Comparison of ENCODE assay signal across 18 cellular contexts in genomic region chr22:29165336-29166060, GRCh38. TPM values are rescaled to one million over a fixed set of nuclear protein-coding genes. Genes with fewer than 3 reads are reported as not detected.
"Had no signal": no experiment of that assay in that cellular context is flagged by ENCODE, and none has a peak within 500 bp of the region (broad histone marks: within the 10 kb centered on the region; RNA-seq: fewer than 3 reads in every experiment).

No MANE protein-coding gene starts in this region.

- H3K4me3 Mint-ChIP-seq: activated CD4-positive, alpha-beta T cell treated with anti-CD3 and anti-CD28 coated beads, Interleukin-2, amount 10 ng/mL, durations not matched to agents 24 days and 14 days; activated naive CD4-positive, alpha-beta T cell treated with anti-CD3 and anti-CD28 coated beads, Interleukin-2, amount 10 ng/mL, durations not matched to agents 7 days and 5 days; activated naive CD8-positive, alpha-beta T cell treated with anti-CD3 and anti-CD28 coated beads, Interleukin-2, amount 50 U/mL, for 24 hours; activated T-cell treated with anti-CD3 and anti-CD28 coated beads, Interleukin-2, amount 50 U/mL, for 4 hours; brain had no signal

- ATAC-seq: activated naive CD8-positive, alpha-beta T cell treated with anti-CD3 and anti-CD28 coated beads, Interleukin-2, amount 50 U/mL, for 24 hours; activated T-cell treated with anti-CD3 and anti-CD28 coated beads, Interleukin-2, amount 50 U/mL, for 4 hours; mucosa of descending colon; sciatic nerve had no signal

- H3K4me3 ChIP-seq: esophagus squamous epithelium, mucosa of descending colon had no signal

- H3K9me3 ChIP-seq: esophagus squamous epithelium, mucosa of descending colon had no signal

- H3K9ac ChIP-seq: parathyroid adenoma had no signal

- H3K36me3 ChIP-seq: esophagus squamous epithelium had no signal

- H3K27ac Mint-ChIP-seq: activated CD4-positive, alpha-beta T cell treated with anti-CD3 and anti-CD28 coated beads, Interleukin-2, amount 10 ng/mL, durations not matched to agents 24 days and 14 days; activated naive CD4-positive, alpha-beta T cell treated with anti-CD3 and anti-CD28 coated beads, Interleukin-2, amount 10 ng/mL, durations not matched to agents 7 days and 5 days; activated naive CD8-positive, alpha-beta T cell treated with anti-CD3 and anti-CD28 coated beads, Interleukin-2, amount 50 U/mL, for 24 hours; brain had no signal

- H3K36me3 Mint-ChIP-seq: activated naive CD4-positive, alpha-beta T cell treated with anti-CD3 and anti-CD28 coated beads, Interleukin-2, amount 10 ng/mL, durations not matched to agents 7 days and 5 days; brain had no signal

- H3K4me1 Mint-ChIP-seq: brain had no signal

- H3K27me3 ChIP-seq: esophagus squamous epithelium had no signal

- DNase-seq: activated CD4-positive, alpha-beta T cell treated with anti-CD3 and anti-CD28 coated beads, Interleukin-2, amount 10 ng/mL, durations not matched to agents 24 days and 14 days; activated CD8-positive, alpha-beta memory T cell treated with anti-CD3 and anti-CD28 coated beads, Interleukin-2, amount 50 U/mL, for 4 hours; activated naive CD4-positive, alpha-beta T cell treated with anti-CD3 and anti-CD28 coated beads, Interleukin-2, amount 10 ng/mL, durations not matched to agents 7 days and 5 days; activated naive CD8-positive, alpha-beta T cell treated with anti-CD3 and anti-CD28 coated beads, Interleukin-2, amount 50 U/mL, for 24 hours; activated T-cell treated with anti-CD3 and anti-CD28 coated beads, Interleukin-2, amount 50 U/mL, for 4 hours; anterior cingulate cortex; central memory CD4-positive, alpha-beta T cell; effector CD4-positive, alpha-beta T cell; esophagus squamous epithelium; mesenchymal stem cell; naive B cell; stimulated activated naive CD4-positive, alpha-beta T cell; T-helper 1 cell; T1000 had no signal

- H3K27ac ChIP-seq: esophagus squamous epithelium, parathyroid adenoma had no signal

- H3K4me1 ChIP-seq: esophagus squamous epithelium, parathyroid adenoma had no signal

- H3K9me3 Mint-ChIP-seq: activated naive CD4-positive, alpha-beta T cell treated with anti-CD3 and anti-CD28 coated beads, Interleukin-2, amount 10 ng/mL, durations not matched to agents 7 days and 5 days; activated naive CD8-positive, alpha-beta T cell treated with anti-CD3 and anti-CD28 coated beads, Interleukin-2, amount 50 U/mL, for 24 hours; activated T-cell treated with anti-CD3 and anti-CD28 coated beads, Interleukin-2, amount 50 U/mL, for 4 hours had no signal

RNA-seq across cellular contexts. Expression of gene EMID1, which starts 40.2 kb away (rescaled TPM):
- total RNA-seq: activated CD4-positive, alpha-beta T cell treated with anti-CD3 and anti-CD28 coated beads, Interleukin-2, amount 10 ng/mL, durations not matched to agents 24 days and 14 days had no signal
